ENCODE assay signal across 12 cellular contexts in genomic region chr12:64801381-64801780, GRCh38. TPM values are rescaled to one million over a fixed set of nuclear protein-coding genes. Genes with fewer than 3 reads are reported as not detected.
DNase-seq lines count a peak whose midpoint lies in the region; ATAC-seq and TF ChIP-seq lines count a peak whose summit lies in the region.
"Had no signal": no experiment of that assay in that cellular context is flagged by ENCODE, and none has a peak within 500 bp of the region (broad histone marks: within the 10 kb centered on the region; RNA-seq: fewer than 3 reads in every experiment).

No MANE protein-coding gene starts in this region.

- no peaks in the 10 kb centered on the region for H3K4me1 Mint-ChIP-seq in natural killer cell treated with Interleukin-12 subunit alpha and Interleukin-12 subunit beta and Interleukin-15 and Interleukin-18, amount 100 ng/mL, for 72 hours (ENCODE audit: low read depth in 2 of 2)

- H3K27me3 ChIP-seq in AG04450 (ENCODE audit: control insufficient read depth, insufficient read depth, low read length): peaks cover 14% of the 10 kb centered on the region
- H3K27me3 ChIP-seq in PC-9 (ENCODE audit: insufficient read depth, low read depth): no peaks in the 10 kb centered on the region
- H3K27me3 ChIP-seq in effector memory CD4-positive, alpha-beta T cell (replicated peaks; ENCODE audit: control insufficient read depth, insufficient read depth, low read length, poor library complexity, severe bottlenecking): no peaks in the 10 kb centered on the region

- H4K20me1 ChIP-seq in PC-9 (ENCODE audit: insufficient read depth): no peaks in the 10 kb centered on the region

- peaks cover 25% of the 10 kb centered on the region; the same call in 1 of the 2 replicates for H3F3A ChIP-seq in PC-9 (ENCODE audit: insufficient read depth, low read depth)

- H2AFZ ChIP-seq in PC-9: no peak overlapping the region

- no peaks in the 10 kb centered on the region for H3K9me3 ChIP-seq in AG04450 (ENCODE audit: control insufficient read depth, insufficient read depth, low read length)
- H3K9me3 ChIP-seq in PC-9 (ENCODE audit: insufficient read depth, low read depth): no peaks in the 10 kb centered on the region
- H3K9me3 ChIP-seq in effector memory CD4-positive, alpha-beta T cell (ENCODE audit: control insufficient read depth, low read length): no peaks in the 10 kb centered on the region

- H3K4me3 ChIP-seq in AG04450 (ENCODE audit: low read depth, low read length): no peak overlapping the region
- no peak overlapping the region for H3K4me3 ChIP-seq in GM12865 (ENCODE audit: low read depth, low read length)
- H3K4me3 ChIP-seq in PC-9: no peak overlapping the region
- H3K4me3 ChIP-seq in fibroblast of mammary gland (ENCODE audit: control insufficient read depth, low read depth, low read length): no peak overlapping the region
- no peak overlapping the region for H3K4me3 ChIP-seq in effector memory CD4-positive, alpha-beta T cell (ENCODE audit: insufficient read depth, low read depth, low read length, poor library complexity, severe bottlenecking)

- H3K4me3 Mint-ChIP-seq in natural killer cell treated with Interleukin-12 subunit alpha and Interleukin-12 subunit beta and Interleukin-15 and Interleukin-18, amount 100 ng/mL, for 72 hours: no peak overlapping the region

- no TSS peak for BruUV-seq in PC-9 (replicated peaks; lab: Mats Ljungman, UMichigan)

- POLR2A ChIA-PET in AG04450 (lab: Yijun Ruan, JAX) (no interaction called here), PC-9 (lab: Charles Lee; ENCODE audit: unreplicated experiment) (no interaction called here)

- DNase-seq in AG04450 (ENCODE audit: low read depth, low spot score) (no peak), GM12865 (ENCODE audit: low read depth) (no peak), PC-9 (no peak), fibroblast of mammary gland (ENCODE audit: low read depth) (peak; percentile 13), AG20443 (ENCODE audit: low spot score) (no peak), cerebellum (ENCODE audit: low spot score) (no peak)
- no peak for DNase-seq in effector memory CD4-positive, alpha-beta T cell
- DNase-seq in natural killer cell treated with Interleukin-12 subunit alpha and Interleukin-12 subunit beta and Interleukin-15 and Interleukin-18, amount 100 ng/mL, for 72 hours (ENCODE audit: low spot score): no peak
- DNase-seq: cortex of kidney, NCI-H1092 had no signal

- no peak overlapping the region for H3K4me2 ChIP-seq in PC-9

- H3K27me3 Mint-ChIP-seq in natural killer cell treated with Interleukin-12 subunit alpha and Interleukin-12 subunit beta and Interleukin-15 and Interleukin-18, amount 100 ng/mL, for 72 hours: peaks cover 22 to 29% of the 10 kb centered on the region in 2 donors

- CTCF ChIA-PET in AG04450 (lab: Charles Lee) (interaction anchor here (0.6 to 2.9 kb wide), 33 partner anchors 8 to 1258 kb away, joined by 3 to 34 read pairs (median 5); no protein-coding TSS in a partner anchor), PC-9 (lab: Charles Lee) (interaction anchor here (0.6 to 1.1 kb wide), 3 partner anchors 17 to 801 kb away, joined by 3 read pairs; no protein-coding TSS in a partner anchor)

- intact Hi-C loops in PC-9 (cut with micrococcal nuclease; ENCODE audit: unreplicated experiment): loop anchor here (5.0 kb wide), 1 partner anchor 306 kb away; no protein-coding TSS in a partner anchor

- TF ChIP-seq CTCF in AG04450 (IDR thresholded peaks at IDR 0.05; ENCODE audit: low read depth, low read length) (peak; percentile 31), GM12865 (IDR thresholded peaks at IDR 0.05; ENCODE audit: insufficient read depth, low read depth, low read length, missing control alignments) (peak; percentile 0), PC-9 (conservative IDR thresholded peaks at IDR 0.05) (peak; percentile 36), fibroblast of mammary gland (conservative IDR thresholded peaks at IDR 0.05; ENCODE audit: control insufficient read depth, insufficient read depth, low read depth, low read length) (peak; percentile 45)

- no peaks in the 10 kb centered on the region for H3K9me2 ChIP-seq in PC-9 (ENCODE audit: insufficient read depth)

- no peak overlapping the region for H3K27ac Mint-ChIP-seq in natural killer cell treated with Interleukin-12 subunit alpha and Interleukin-12 subunit beta and Interleukin-15 and Interleukin-18, amount 100 ng/mL, for 72 hours
- H3K27ac Mint-ChIP-seq: activated T-helper 2 cell treated with anti-CD3 and anti-CD28 coated beads, Interferon-gamma antibody, Interleukin-2, Interleukin-4, amounts not matched to agents 10 μg/mL and 5 μg/mL and 100 μg/mL, durations not matched to agents 14 hours and 24 hours and 36 hours had no signal

- no peaks in the 10 kb centered on the region for H3K36me3 ChIP-seq in PC-9 (ENCODE audit: low read depth)
- no peaks in the 10 kb centered on the region for H3K36me3 ChIP-seq in effector memory CD4-positive, alpha-beta T cell (ENCODE audit: control insufficient read depth, insufficient read depth, low read length)

- H3K36me3 Mint-ChIP-seq in natural killer cell treated with Interleukin-12 subunit alpha and Interleukin-12 subunit beta and Interleukin-15 and Interleukin-18, amount 100 ng/mL, for 72 hours: no peaks in the 10 kb centered on the region

- no peak for ATAC-seq in natural killer cell treated with Interleukin-12 subunit alpha and Interleukin-12 subunit beta and Interleukin-15 and Interleukin-18, amount 100 ng/mL, for 72 hours
- ATAC-seq: activated CD4-positive, CD25-positive, alpha-beta regulatory T cell treated with anti-CD3 and anti-CD28 coated beads, Interleukin-2, amount 50 U/mL, for 24 hours had no signal

- peaks cover 15% of the 10 kb centered on the region; the same call in 1 of the 2 replicates for H3K79me2 ChIP-seq in PC-9 (ENCODE audit: low read depth)

- peaks cover 22% of the 10 kb centered on the region for H3K4me1 ChIP-seq in PC-9 (replicated peaks; ENCODE audit: insufficient read depth)
- no peaks in the 10 kb centered on the region for H3K4me1 ChIP-seq in effector memory CD4-positive, alpha-beta T cell (ENCODE audit: control insufficient read depth, insufficient read depth, low read length, poor library complexity, severe bottlenecking)

- no peak overlapping the region for H3K27ac ChIP-seq in AG04450 (ENCODE audit: low read depth, low read length)
- no peak overlapping the region for H3K27ac ChIP-seq in PC-9
- no peak overlapping the region for H3K27ac ChIP-seq in effector memory CD4-positive, alpha-beta T cell (ENCODE audit: insufficient read depth, low read length, poor library complexity, severe bottlenecking)

- no peaks in the 10 kb centered on the region for H3K9me3 Mint-ChIP-seq in natural killer cell treated with Interleukin-12 subunit alpha and Interleukin-12 subunit beta and Interleukin-15 and Interleukin-18, amount 100 ng/mL, for 72 hours
- H3K9me3 Mint-ChIP-seq: activated T-helper 2 cell treated with anti-CD3 and anti-CD28 coated beads, Interferon-gamma antibody, Interleukin-2, Interleukin-4, amounts not matched to agents 10 μg/mL and 5 μg/mL and 100 μg/mL, durations not matched to agents 14 hours and 24 hours and 36 hours had no signal

RNA-seq across cellular contexts. Expression of gene TBC1D30, which starts 23.1 kb away (rescaled TPM):
- polyA plus RNA-seq in AG04450 (2011; rRNA removed): 0.40 and 0.57 TPM in 2 replicates
- 1.1 and 1.6 TPM in 2 replicates for polyA minus RNA-seq in AG04450 (2011; rRNA and poly(A)+ RNA removed)
- total RNA-seq in PC-9 (2021) (8.6 and 9.0 TPM in 2 replicates), cerebellum (30.9 TPM)
- total RNA-seq in natural killer cell treated with Interleukin-12 subunit alpha and Interleukin-12 subunit beta and Interleukin-15 and Interleukin-18, amount 100 ng/mL, for 72 hours: 1 to 10 TPM; 1.1 TPM

RNA-seq across cellular contexts. Expression of gene GNS, which starts 42.2 kb away (rescaled TPM):
- 176 and 212 TPM in 2 replicates for polyA plus RNA-seq in AG04450 (2011; rRNA removed)
- 251 and 299 TPM in 2 replicates for polyA minus RNA-seq in AG04450 (2011; rRNA and poly(A)+ RNA removed)
- total RNA-seq in PC-9 (2021) (68.4 and 74.9 TPM in 2 replicates), cerebellum (49.3 TPM)
- 10 to 100 TPM; 18.9 to 43.7 TPM for total RNA-seq in natural killer cell treated with Interleukin-12 subunit alpha and Interleukin-12 subunit beta and Interleukin-15 and Interleukin-18, amount 100 ng/mL, for 72 hours
